In genomic region chr13:99339736-99340392, GRCh38 we compare ENCODE assay signal across 13 cellular contexts. TPM values are rescaled to one million over a fixed set of nuclear protein-coding genes. Genes with fewer than 3 reads are reported as not detected.
DNase-seq lines count a peak whose midpoint lies in the region; ATAC-seq, FAIRE-seq and TF ChIP-seq lines count a peak whose summit lies in the region.
"Had no signal": no experiment of that assay in that cellular context is flagged by ENCODE, and none has a peak within 500 bp of the region (broad histone marks: within the 10 kb centered on the region; RNA-seq: fewer than 3 reads in every experiment).

No MANE protein-coding gene starts in this region.

- H3K9ac ChIP-seq in kidney (ENCODE audit: low read length in 2 of 2) = no peak overlapping the region

- no peak overlapping the region for H3K4me3 ChIP-seq in kidney (ENCODE audit: low read length in 2 of 2)

- peaks cover 65% of the 10 kb centered on the region for H3K36me3 Mint-ChIP-seq in activated CD4-positive, alpha-beta T cell treated with anti-CD3 and anti-CD28 coated beads, Interleukin-2, amount 10 ng/mL, durations not matched to agents 24 days and 14 days (ENCODE audit: low read depth)
- H3K36me3 Mint-ChIP-seq in type B pancreatic cell = peaks cover 18% of the 10 kb centered on the region

- H3K27me3 Mint-ChIP-seq in activated CD4-positive, alpha-beta T cell treated with anti-CD3 and anti-CD28 coated beads, Interleukin-2, amount 10 ng/mL, durations not matched to agents 24 days and 14 days = no peaks in the 10 kb centered on the region
- H3K27me3 Mint-ChIP-seq in type B pancreatic cell = no peaks in the 10 kb centered on the region
- H3K27me3 Mint-ChIP-seq: progenitor cell of endocrine pancreas had no signal

- no peak for FAIRE-seq in kidney (lab: Jason Lieb, UNC)

- TF ChIP-seq CTCF in kidney (IDR thresholded peaks at IDR 0.05; ENCODE audit: borderline replicate concordance, extremely low read depth, insufficient read depth) = no peak
- no peak for TF ChIP-seq CTCF in type B pancreatic cell (conservative IDR thresholded peaks at IDR 0.05)

- H3K4me1 Mint-ChIP-seq in activated CD4-positive, alpha-beta T cell treated with anti-CD3 and anti-CD28 coated beads, Interleukin-2, amount 10 ng/mL, durations not matched to agents 24 days and 14 days = peaks cover 34% of the 10 kb centered on the region
- H3K4me1 Mint-ChIP-seq in type B pancreatic cell (ENCODE audit: unreplicated experiment) = peaks cover 6% of the 10 kb centered on the region

- no peak overlapping the region for H3K4me3 Mint-ChIP-seq in activated CD4-positive, alpha-beta T cell treated with anti-CD3 and anti-CD28 coated beads, Interleukin-2, amount 10 ng/mL, durations not matched to agents 24 days and 14 days
- no peak overlapping the region for H3K4me3 Mint-ChIP-seq in type B pancreatic cell
- H3K4me3 Mint-ChIP-seq: T-helper 1 cell treated with Interleukin-12 subunit alpha and Interleukin-12 subunit beta and Interleukin-4 antibody, amounts not matched to agents 30 μg/mL and 1 μg/mL, for 36 hours had no signal

- no peaks in the 10 kb centered on the region for H3K9me3 ChIP-seq in kidney (ENCODE audit: control insufficient read depth in 1 of 2, low read length in 2 of 2)

- ATAC-seq in HG02973 (IDR thresholded peaks at IDR 0.05; ENCODE audit: unreplicated experiment) = no peak

- intact Hi-C loops in activated CD4-positive, alpha-beta T cell treated with anti-CD3 and anti-CD28 coated beads, Interleukin-2, amount 10 ng/mL, durations not matched to agents 24 days and 14 days (cut with micrococcal nuclease) = no loop called here
- intact Hi-C loops in kidney (cut with DNase I) = no loop called here

- H3K27ac ChIP-seq in kidney (ENCODE audit: low read depth in 2 of 2, low read length in 2 of 2) = no peak overlapping the region

- H3K9me3 Mint-ChIP-seq in activated CD4-positive, alpha-beta T cell treated with anti-CD3 and anti-CD28 coated beads, Interleukin-2, amount 10 ng/mL, durations not matched to agents 24 days and 14 days = no peaks in the 10 kb centered on the region
- H3K9me3 Mint-ChIP-seq in type B pancreatic cell = no peaks in the 10 kb centered on the region
- H3K9me3 Mint-ChIP-seq: T-helper 1 cell treated with Interleukin-12 subunit alpha and Interleukin-12 subunit beta and Interleukin-4 antibody, amounts not matched to agents 30 μg/mL and 1 μg/mL, for 36 hours had no signal

- peaks cover 10% of the 10 kb centered on the region in 2 donors for H3K36me3 ChIP-seq in kidney (ENCODE audit: control insufficient read depth in 1 of 2, insufficient read depth in 2 of 2, low read length in 2 of 2)

- no peaks in the 10 kb centered on the region for H3K4me1 ChIP-seq in kidney (ENCODE audit: control insufficient read depth in 1 of 2, insufficient read depth in 1 of 2, low read depth in 1 of 2, low read length in 2 of 2)

- peak; percentile 58 for DNase-seq in stimulated activated CD4-positive, alpha-beta T cell treated with anti-CD3 and anti-CD28 coated beads, Interleukin-4, amount 100 ng/mL, for 24 hours
- DNase-seq in stimulated activated CD4-positive, alpha-beta T cell treated with anti-CD3 and anti-CD28 coated beads, Interleukin-4, amount 100 ng/mL, for 1 hour = no peak
- DNase-seq in activated CD4-positive, alpha-beta T cell treated with anti-CD3 and anti-CD28 coated beads, Interleukin-2, amount 10 ng/mL, durations not matched to agents 24 days and 14 days = no peak
- DNase-seq in fibroblast of gingiva (ENCODE audit: low read depth) = peak; percentile 42
- no peak for DNase-seq in kidney
- no peak for DNase-seq in HuH-7 (ENCODE audit: low spot score)
- DNase-seq in type B pancreatic cell (ENCODE audit: extremely low spot score, unreplicated experiment) = no peak
- DNase-seq: COR-L47; NCI-H187 treated with DMSO at 0.1 percent for 48 hours; stimulated activated CD8-positive, alpha-beta memory T cell treated with anti-CD3 and anti-CD28 coated beads, Interleukin-4, amount 100 ng/mL, for 48 hours had no signal

- peak overlapping the region; percentile 13 for H3K27ac Mint-ChIP-seq in activated CD4-positive, alpha-beta T cell treated with anti-CD3 and anti-CD28 coated beads, Interleukin-2, amount 10 ng/mL, durations not matched to agents 24 days and 14 days
- H3K27ac Mint-ChIP-seq in type B pancreatic cell = no peak overlapping the region
- H3K27ac Mint-ChIP-seq: progenitor cell of endocrine pancreas; T-helper 1 cell treated with Interleukin-12 subunit alpha and Interleukin-12 subunit beta and Interleukin-4 antibody, amounts not matched to agents 30 μg/mL and 1 μg/mL, for 36 hours had no signal

RNA-seq across cellular contexts. Expression of gene GPR183, which starts 32.7 kb away (rescaled TPM):
- total RNA-seq in activated CD4-positive, alpha-beta T cell treated with anti-CD3 and anti-CD28 coated beads, Interleukin-2, amount 10 ng/mL, durations not matched to agents 24 days and 14 days = 36.8 and 37.1 TPM in 2 replicates
- total RNA-seq in kidney (11.8 TPM), type B pancreatic cell (ENCODE audit: low replicate concordance) (not detected in 2 replicates)
- 1.7 TPM for polyA plus RNA-seq in kidney (ENCODE audit: insufficient read depth, low read depth, low replicate concordance)
- total RNA-seq: progenitor cell of endocrine pancreas had no signal

Comparison
In these comparisons a context has a peak if more than half of its experiments do, and no peak if none do; other contexts are left out.
1. DNase-seq: peak in stimulated activated CD4-positive, alpha-beta T cell treated with anti-CD3 and anti-CD28 coated beads, Interleukin-4, amount 100 ng/mL, for 24 hours (single experiment) and fibroblast of gingiva (single experiment); none in stimulated activated CD4-positive, alpha-beta T cell treated with anti-CD3 and anti-CD28 coated beads, Interleukin-4, amount 100 ng/mL, for 1 hour (single experiment), activated CD4-positive, alpha-beta T cell treated with anti-CD3 and anti-CD28 coated beads, Interleukin-2, amount 10 ng/mL, durations not matched to agents 24 days and 14 days (single experiment), kidney (single experiment), HuH-7 (single experiment) and type B pancreatic cell (single experiment).
2. RNA of gene GPR183, which starts 32.7 kb away (total RNA-seq): 36.8 to 37.1 TPM in activated CD4-positive, alpha-beta T cell treated with anti-CD3 and anti-CD28 coated beads, Interleukin-2, amount 10 ng/mL, durations not matched to agents 24 days and 14 days and 11.8 TPM in kidney (single experiment); not detected in type B pancreatic cell; every median in the first group is over 10 times any median in the second.